Comparison of ENCODE assay signal across 11 cellular contexts in the genomic region with DNA sequence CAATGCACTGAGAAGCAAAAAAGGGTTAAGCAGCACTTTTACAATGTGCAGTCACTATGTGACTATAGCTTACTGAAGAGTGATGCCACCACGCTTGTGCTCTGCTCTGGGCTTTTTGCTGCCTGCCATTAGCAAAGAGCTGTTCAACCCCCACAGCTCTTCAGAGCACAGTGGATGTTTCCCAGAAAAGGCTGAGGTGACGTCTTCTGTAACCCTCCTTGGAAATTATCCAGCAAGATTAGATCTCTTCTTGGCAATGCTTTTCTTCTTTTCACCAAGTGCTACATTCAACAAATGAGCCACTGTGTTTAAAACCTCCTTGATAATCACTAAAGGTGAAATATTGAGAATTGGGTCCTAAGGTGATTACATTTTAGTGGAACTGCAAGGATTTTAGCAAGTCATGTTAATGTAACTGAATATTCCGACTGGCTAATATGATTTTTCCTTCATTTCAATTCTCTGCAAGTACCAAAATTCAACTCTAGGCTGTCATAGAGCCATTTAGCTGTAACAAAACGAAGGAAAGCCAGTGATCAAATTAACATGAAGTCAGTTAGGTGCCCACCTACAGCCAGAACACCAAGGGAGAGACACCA. TPM values are rescaled to one million over a fixed set of nuclear protein-coding genes. Genes with fewer than 3 reads are reported as not detected.
DNase-seq lines count a peak whose midpoint lies in the region; ATAC-seq and TF ChIP-seq lines count a peak whose summit lies in the region.
"Had no signal": no experiment of that assay in that cellular context is flagged by ENCODE, and none has a peak within 500 bp of the region (broad histone marks: within the 10 kb centered on the region; RNA-seq: fewer than 3 reads in every experiment).

No MANE protein-coding gene starts in this region.

- DNase-seq in G401 (ENCODE audit: low spot score) (peak; percentile 54), OCI-M1 (lab: John Stamatoyannopoulos, UW) (peak; percentile 94), omental fat pad (ENCODE audit: low spot score) (no peak), NCI-H774 (lab: John Stamatoyannopoulos, UW) (no peak), upper lobe of left lung (no peak), thyroid gland (no peak)
- no peak for DNase-seq in central memory CD8-positive, alpha-beta T cell (ENCODE audit: low spot score in 2 of 2)
- DNase-seq: activated naive CD4-positive, alpha-beta T cell treated with anti-CD3 and anti-CD28 coated beads, Interleukin-2, amount 50 U/mL, for 16 hours; GOT3; NCI-H1417 had no signal

- H3K27ac ChIP-seq in upper lobe of left lung (no peak overlapping the region), thyroid gland (no peak overlapping the region)

- no peak for ATAC-seq in central memory CD8-positive, alpha-beta T cell (replicated peaks; ENCODE audit: extremely low read depth, poor library complexity, severe bottlenecking)
- ATAC-seq in omental fat pad (ENCODE audit: low FRiP score) (peak; percentile 49), upper lobe of left lung (ENCODE audit: low FRiP score in 2 of 2) (no peak)

- no peaks in the 10 kb centered on the region for H3K27me3 Mint-ChIP-seq in central memory CD8-positive, alpha-beta T cell
- H3K27me3 Mint-ChIP-seq: type B pancreatic cell had no signal

- intact Hi-C loops in thyroid gland (cut with DNase I), result no loop called here

- WGBS in upper lobe of left lung, 2 donors, result 63 to 72% methylated on average over 4 of the region's 4 CpGs
- 48 to 63% methylated on average over 4 of the region's 4 CpGs for WGBS in thyroid gland, 2 donors

- TF ChIP-seq CTCF in omental fat pad (IDR thresholded peaks at IDR 0.05) (no peak), upper lobe of left lung (IDR thresholded peaks at IDR 0.05) (no peak), thyroid gland (IDR thresholded peaks at IDR 0.05) (no peak)

- in situ Hi-C loops in G401 (cut with HindIII; ENCODE audit: low sequenced_read_pairs), result no loop called here

- peak overlapping the region; percentile 33 for H3K27ac Mint-ChIP-seq in central memory CD8-positive, alpha-beta T cell (ENCODE audit: low read depth)
- H3K27ac Mint-ChIP-seq: type B pancreatic cell had no signal

- TF ChIP-seq EP300 in upper lobe of left lung (IDR thresholded peaks at IDR 0.05), result peak in 1 of 4 donors; percentile 16

- H3K4me1 Mint-ChIP-seq in central memory CD8-positive, alpha-beta T cell, result peaks cover 82% of the 10 kb centered on the region

- no peak overlapping the region for H3K4me3 ChIP-seq in upper lobe of left lung
- no peak overlapping the region for H3K4me3 ChIP-seq in thyroid gland (replicated peaks in 1 of 3)

- H3K27me3 ChIP-seq in upper lobe of left lung, result no peaks in the 10 kb centered on the region
- no peaks in the 10 kb centered on the region for H3K27me3 ChIP-seq in thyroid gland

- H3K36me3 ChIP-seq in upper lobe of left lung (no peaks in the 10 kb centered on the region), thyroid gland (no peaks in the 10 kb centered on the region)

- H3K9me3 Mint-ChIP-seq in central memory CD8-positive, alpha-beta T cell, result no peaks in the 10 kb centered on the region

- H3K9me3 ChIP-seq in upper lobe of left lung, result no peaks in the 10 kb centered on the region
- no peaks in the 10 kb centered on the region for H3K9me3 ChIP-seq in thyroid gland

- peaks cover 14% of the 10 kb centered on the region for H3K36me3 Mint-ChIP-seq in central memory CD8-positive, alpha-beta T cell (ENCODE audit: insufficient read depth)

- H3K4me3 Mint-ChIP-seq in central memory CD8-positive, alpha-beta T cell, result peak overlapping the region; percentile 54
- H3K4me3 Mint-ChIP-seq: type B pancreatic cell had no signal

- TF ChIP-seq POLR2A in upper lobe of left lung (IDR thresholded peaks at IDR 0.05) (no peak), thyroid gland (IDR thresholded peaks at IDR 0.05) (no peak)

- H3K4me1 ChIP-seq in upper lobe of left lung, result peaks cover 18 to 52% (median 24%) of the 10 kb centered on the region in 4 donors
- H3K4me1 ChIP-seq in thyroid gland, result peaks cover 4 to 11% of the 10 kb centered on the region in 2 donors

RNA-seq across cellular contexts. Expression of a gene that starts 34.9 kb away (rescaled TPM):
- total RNA-seq in G401 (2014; rRNA removed; shearing (Covaris generic)), result 6.6 and 12.2 TPM in 2 replicates
- total RNA-seq in omental fat pad, result 100 to 1,000 TPM; 125 to 251 (median 186) TPM
- total RNA-seq in upper lobe of left lung, result 100 to 1,000 TPM in 2 of 6 donors, 10 to 100 TPM in 4; 67.1 to 132 (median 81.2) TPM
- total RNA-seq in thyroid gland, result 100 to 1,000 TPM in 1 of 4 donors, 10 to 100 TPM in 3; 74.8 to 110 (median 90.6) TPM

Comparison
In these comparisons a context has a peak if more than half of its experiments do, and no peak if none do; other contexts are left out.
1. DNase-seq: peak in G401 (single experiment) and OCI-M1 (single experiment); none in central memory CD8-positive, alpha-beta T cell (0 of 2), omental fat pad (single experiment), NCI-H774 (single experiment), upper lobe of left lung (0 of 2) and thyroid gland (0 of 2).